In genomic region chr2:203340791-203341487, GRCh38 we compare ENCODE assay signal across 10 cellular contexts. TPM values are rescaled to one million over a fixed set of nuclear protein-coding genes. Genes with fewer than 3 reads are reported as not detected.
A peak's percentile ranks its signal among the peaks of the same experiment; 100 is the strongest.
DNase-seq lines count a peak whose midpoint lies in the region; ATAC-seq and TF ChIP-seq lines count a peak whose summit lies in the region.
"Had no signal": no experiment of that assay in that cellular context is flagged by ENCODE, and none has a peak within 500 bp of the region (broad histone marks: within the 10 kb centered on the region; RNA-seq: fewer than 3 reads in every experiment).

No MANE protein-coding gene starts in this region.

- intact Hi-C loops in mucosa of descending colon (cut with DNase I, micrococcal nuclease), result no loop called here
- intact Hi-C loops in sigmoid colon (cut with DNase I), result no loop called here

- DNase-seq in ELF-1 (ENCODE audit: low read depth, low spot score) (peak; percentile 38), SW 1271 (lab: John Stamatoyannopoulos, UW) (peak; percentile 43 to 88), fibroblast of the conjunctiva (ENCODE audit: low read depth) (peak; percentile 63), non-pigmented ciliary epithelial cell (ENCODE audit: low read depth) (peak; percentile 69), WERI-Rb-1 (no peak), mucosa of descending colon (no peak), sigmoid colon (no peak)
- no peak for DNase-seq in activated CD8-positive, alpha-beta memory T cell treated with anti-CD3 and anti-CD28 coated beads, Interleukin-2, amount 50 U/mL, for 4 hours
- DNase-seq: activated CD4-positive, alpha-beta T cell treated with anti-CD3 and anti-CD28 coated beads, Interleukin-2, amount 10 ng/mL, durations not matched to agents 24 days and 14 days; NCI-H446 treated with DMSO at 0.1 percent for 48 hours had no signal

- H3K4me3 ChIP-seq in WERI-Rb-1 (ENCODE audit: low read depth, low read length), result no peak overlapping the region
- no peak overlapping the region for H3K4me3 ChIP-seq in mucosa of descending colon
- no peak overlapping the region for H3K4me3 ChIP-seq in sigmoid colon

- TF ChIP-seq EP300 in sigmoid colon (IDR thresholded peaks at IDR 0.05), result no peak

- H3K27ac ChIP-seq in WERI-Rb-1, result no peak overlapping the region
- H3K27ac ChIP-seq in sigmoid colon, result no peak overlapping the region

- 89 to 94% methylated on average over 6 of the region's 6 CpGs for WGBS in sigmoid colon, 2 donors

- H3K36me3 ChIP-seq in WERI-Rb-1, result peaks cover 3% of the 10 kb centered on the region
- H3K36me3 ChIP-seq in mucosa of descending colon (ENCODE audit: low read depth), result no peaks in the 10 kb centered on the region
- H3K36me3 ChIP-seq in sigmoid colon, result peaks cover 0 to 12% (median 0%) of the 10 kb centered on the region in 4 donors

- ATAC-seq in mucosa of descending colon, result no peak

- H3K27me3 ChIP-seq in WERI-Rb-1 (ENCODE audit: insufficient read depth, low read depth, severe bottlenecking), result no peaks in the 10 kb centered on the region
- H3K27me3 ChIP-seq in sigmoid colon, result no peaks in the 10 kb centered on the region

- TF ChIP-seq CTCF in WERI-Rb-1 (IDR thresholded peaks at IDR 0.05; ENCODE audit: low read depth, low read length), result no peak
- TF ChIP-seq CTCF in mucosa of descending colon (IDR thresholded peaks at IDR 0.05), result no peak
- TF ChIP-seq CTCF in sigmoid colon (IDR thresholded peaks at IDR 0.05), result no peak

- H3K9me3 ChIP-seq in WERI-Rb-1 (ENCODE audit: severe bottlenecking), result no peaks in the 10 kb centered on the region
- no peaks in the 10 kb centered on the region for H3K9me3 ChIP-seq in mucosa of descending colon
- H3K9me3 ChIP-seq in sigmoid colon, result no peaks in the 10 kb centered on the region

- H3K4me1 ChIP-seq in mucosa of descending colon (ENCODE audit: low read depth) (no peaks in the 10 kb centered on the region), sigmoid colon (peaks cover 0 to 17% (median 12%) of the 10 kb centered on the region in 4 donors)

- TF ChIP-seq POLR2A in sigmoid colon (IDR thresholded peaks at IDR 0.05), result no peak

RNA-seq across cellular contexts. Expression of gene ABI2, which starts 12.7 kb away (rescaled TPM):
- total RNA-seq in mucosa of descending colon, result 10 to 100 TPM; 10.5 to 64.5 (median 17.1) TPM
- total RNA-seq in sigmoid colon, result 10 to 100 TPM; 38.3 to 61.9 (median 49.0) TPM
- polyA plus RNA-seq in sigmoid colon, result 10 to 100 TPM in 1 of 3 donors, 1 to 10 TPM in 2; 3.6 to 13.4 (median 6.0) TPM

Comparison
In these comparisons a context has a peak if more than half of its experiments do, and no peak if none do; other contexts are left out.
1. DNase-seq: peak in ELF-1 (single experiment), SW 1271 (2 of 2), fibroblast of the conjunctiva (single experiment) and non-pigmented ciliary epithelial cell (single experiment); none in WERI-Rb-1 (single experiment), mucosa of descending colon (0 of 3), sigmoid colon (single experiment) and activated CD8-positive, alpha-beta memory T cell treated with anti-CD3 and anti-CD28 coated beads, Interleukin-2, amount 50 U/mL, for 4 hours (single experiment).